Comparison of ENCODE assay signal across 1 cellular context in genomic region chr15:74889882-74890768, GRCh38.
TF ChIP-seq lines count a peak whose summit lies in the region.

Gene MPI, plus strand, starts transcription at chr15:74890042. Its CDS starts 32 bp downstream, at chr15:74890074.

TF ChIP-seq in HepG2, 621 proteins besides CTCF, POLR2A, EP300 and RAD21 (continued from another document and continues in another):
- TF ChIP-seq, protein P1, sequence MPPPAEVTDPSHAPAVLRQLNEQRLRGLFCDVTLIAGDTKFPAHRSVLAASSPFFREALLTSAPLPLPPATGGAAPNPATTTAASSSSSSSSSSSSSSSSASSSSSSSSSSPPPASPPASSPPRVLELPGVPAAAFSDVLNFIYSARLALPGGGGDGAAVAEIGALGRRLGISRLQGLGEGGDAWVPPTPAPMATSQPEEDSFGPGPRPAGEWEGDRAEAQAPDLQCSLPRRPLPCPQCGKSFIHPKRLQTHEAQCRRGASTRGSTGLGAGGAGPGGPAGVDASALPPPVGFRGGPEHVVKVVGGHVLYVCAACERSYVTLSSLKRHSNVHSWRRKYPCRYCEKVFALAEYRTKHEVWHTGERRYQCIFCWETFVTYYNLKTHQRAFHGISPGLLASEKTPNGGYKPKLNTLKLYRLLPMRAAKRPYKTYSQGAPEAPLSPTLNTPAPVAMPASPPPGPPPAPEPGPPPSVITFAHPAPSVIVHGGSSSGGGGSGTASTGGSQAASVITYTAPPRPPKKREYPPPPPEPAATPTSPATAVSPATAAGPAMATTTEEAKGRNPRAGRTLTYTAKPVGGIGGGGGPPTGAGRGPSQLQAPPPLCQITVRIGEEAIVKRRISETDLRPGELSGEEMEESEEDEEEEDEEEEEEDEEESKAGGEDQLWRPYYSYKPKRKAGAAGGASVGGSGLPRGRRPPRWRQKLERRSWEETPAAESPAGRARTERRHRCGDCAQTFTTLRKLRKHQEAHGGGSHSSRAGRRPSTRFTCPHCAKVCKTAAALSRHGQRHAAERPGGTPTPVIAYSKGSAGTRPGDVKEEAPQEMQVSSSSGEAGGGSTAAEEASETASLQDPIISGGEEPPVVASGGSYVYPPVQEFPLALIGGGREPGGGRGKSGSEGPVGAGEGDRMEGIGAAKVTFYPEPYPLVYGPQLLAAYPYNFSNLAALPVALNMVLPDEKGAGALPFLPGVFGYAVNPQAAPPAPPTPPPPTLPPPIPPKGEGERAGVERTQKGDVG (CRISPR knock-in tag; IDR thresholded peaks at IDR 0.05; ENCODE audit: borderline replicate concordance): no peak
- TF ChIP-seq ZSCAN20 (CRISPR knock-in tag; IDR thresholded peaks at IDR 0.05; ENCODE audit: borderline replicate concordance) (no peak), ZNF83 (CRISPR knock-in tag; IDR thresholded peaks at IDR 0.05; ENCODE audit: borderline replicate concordance) (no peak), KMT2A (CRISPR knock-in tag; IDR thresholded peaks at IDR 0.05) (peak; percentile 74), CREB1 (IDR thresholded peaks at IDR 0.05) (peak; percentile 74), CREB1 (CRISPR knock-in tag; IDR thresholded peaks at IDR 0.05) (peak; percentile 93), ZBTB44 (CRISPR knock-in tag; IDR thresholded peaks at IDR 0.05) (peak; percentile 26; the same call in 1 of the 2 replicates), ATF7-NPFF (CRISPR knock-in tag; IDR thresholded peaks at IDR 0.05; ENCODE audit: low read depth) (no peak), WIZ (CRISPR knock-in tag; IDR thresholded peaks at IDR 0.05) (no peak), MED8 (CRISPR knock-in tag; IDR thresholded peaks at IDR 0.05; ENCODE audit: insufficient replicate concordance) (peak; percentile 82), TCF7L2 (IDR thresholded peaks at IDR 0.05; ENCODE audit: low read depth, low read length) (no peak), KLF13 (CRISPR knock-in tag; IDR thresholded peaks at IDR 0.05) (no peak), NAIF1 (CRISPR knock-in tag; IDR thresholded peaks at IDR 0.05; ENCODE audit: borderline replicate concordance) (no peak), RARG (CRISPR knock-in tag; IDR thresholded peaks at IDR 0.05; ENCODE audit: low read depth) (no peak), ZNF33B (CRISPR knock-in tag; IDR thresholded peaks at IDR 0.05) (no peak), SMAD3 (CRISPR knock-in tag; IDR thresholded peaks at IDR 0.05) (peak; percentile 89), SOX13 (IDR thresholded peaks at IDR 0.05) (no peak), SOX13 (CRISPR knock-in tag; conservative IDR thresholded peaks at IDR 0.05 in 1 of 2, IDR thresholded peaks at IDR 0.05 in 1 of 2) (peak in 1 of 2 experiments; percentile 16; a peak in 1 of 4 replicates), REL (CRISPR knock-in tag; conservative IDR thresholded peaks at IDR 0.05) (no peak), MEIS1 (CRISPR knock-in tag; IDR thresholded peaks at IDR 0.05; ENCODE audit: borderline replicate concordance) (peak; percentile 79; the same call in 1 of the 2 replicates), ZNF619 (CRISPR knock-in tag; IDR thresholded peaks at IDR 0.05) (no peak), SALL1 (CRISPR knock-in tag; IDR thresholded peaks at IDR 0.05) (peak; percentile 81; the same call in 1 of the 2 replicates), ZNF20 (CRISPR knock-in tag; IDR thresholded peaks at IDR 0.05) (no peak), HHEX (CRISPR knock-in tag; IDR thresholded peaks at IDR 0.05) (no peak), HNRNPH1 (optimal IDR thresholded peaks at IDR 0.05; ENCODE audit: low read depth, low read length) (no peak), ZNF670 (CRISPR knock-in tag; IDR thresholded peaks at IDR 0.05; ENCODE audit: borderline replicate concordance) (peak; percentile 94), KDM2A (CRISPR knock-in tag; IDR thresholded peaks at IDR 0.05; ENCODE audit: borderline replicate concordance, low read depth) (peak; percentile 92), ZEB1 (IDR thresholded peaks at IDR 0.05; ENCODE audit: insufficient replicate concordance, low read depth) (no peak), PBX2 (CRISPR knock-in tag; IDR thresholded peaks at IDR 0.05) (no peak), ELF4 (CRISPR knock-in tag; IDR thresholded peaks at IDR 0.05; ENCODE audit: borderline replicate concordance) (0 out of 2 replicates have a peak, but pooled peaks have one; percentile 57), SMYD3 (CRISPR knock-in tag; IDR thresholded peaks at IDR 0.05) (no peak), HES4 (CRISPR knock-in tag; IDR thresholded peaks at IDR 0.05; ENCODE audit: borderline replicate concordance) (no peak; the same call in 1 of the 2 replicates), ZNF510 (CRISPR knock-in tag; IDR thresholded peaks at IDR 0.05; ENCODE audit: low read depth) (no peak; the same call in 1 of the 2 replicates), ZNF280B (CRISPR knock-in tag; IDR thresholded peaks at IDR 0.05; ENCODE audit: borderline replicate concordance) (peak; percentile 54), ZNF570 (CRISPR knock-in tag; IDR thresholded peaks at IDR 0.05; ENCODE audit: borderline replicate concordance) (no peak), FOXA1 (IDR thresholded peaks at IDR 0.05) (no peak), FOXA1 (CRISPR knock-in tag; IDR thresholded peaks at IDR 0.05) (no peak), ZNF235 (CRISPR knock-in tag; IDR thresholded peaks at IDR 0.05; ENCODE audit: borderline replicate concordance) (no peak), ZNF550 (CRISPR knock-in tag; IDR thresholded peaks at IDR 0.05; ENCODE audit: borderline replicate concordance) (no peak), PAX8 (CRISPR knock-in tag; IDR thresholded peaks at IDR 0.05; ENCODE audit: borderline replicate concordance) (no peak), ZNF263 (CRISPR knock-in tag; IDR thresholded peaks at IDR 0.05) (peak; percentile 63; the same call in 1 of the 2 replicates), NFIB (CRISPR knock-in tag; IDR thresholded peaks at IDR 0.05; ENCODE audit: borderline replicate concordance) (no peak), ZNF432 (CRISPR knock-in tag; IDR thresholded peaks at IDR 0.05; ENCODE audit: borderline replicate concordance) (no peak)
- TF ChIP-seq, protein P2, sequence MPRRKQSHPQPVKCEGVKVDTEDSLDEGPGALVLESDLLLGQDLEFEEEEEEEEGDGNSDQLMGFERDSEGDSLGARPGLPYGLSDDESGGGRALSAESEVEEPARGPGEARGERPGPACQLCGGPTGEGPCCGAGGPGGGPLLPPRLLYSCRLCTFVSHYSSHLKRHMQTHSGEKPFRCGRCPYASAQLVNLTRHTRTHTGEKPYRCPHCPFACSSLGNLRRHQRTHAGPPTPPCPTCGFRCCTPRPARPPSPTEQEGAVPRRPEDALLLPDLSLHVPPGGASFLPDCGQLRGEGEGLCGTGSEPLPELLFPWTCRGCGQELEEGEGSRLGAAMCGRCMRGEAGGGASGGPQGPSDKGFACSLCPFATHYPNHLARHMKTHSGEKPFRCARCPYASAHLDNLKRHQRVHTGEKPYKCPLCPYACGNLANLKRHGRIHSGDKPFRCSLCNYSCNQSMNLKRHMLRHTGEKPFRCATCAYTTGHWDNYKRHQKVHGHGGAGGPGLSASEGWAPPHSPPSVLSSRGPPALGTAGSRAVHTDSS (CRISPR knock-in tag; conservative IDR thresholded peaks at IDR 0.05): 0 out of 2 replicates have a peak, but pooled peaks have one; percentile 92
- TF ChIP-seq, protein P3, sequence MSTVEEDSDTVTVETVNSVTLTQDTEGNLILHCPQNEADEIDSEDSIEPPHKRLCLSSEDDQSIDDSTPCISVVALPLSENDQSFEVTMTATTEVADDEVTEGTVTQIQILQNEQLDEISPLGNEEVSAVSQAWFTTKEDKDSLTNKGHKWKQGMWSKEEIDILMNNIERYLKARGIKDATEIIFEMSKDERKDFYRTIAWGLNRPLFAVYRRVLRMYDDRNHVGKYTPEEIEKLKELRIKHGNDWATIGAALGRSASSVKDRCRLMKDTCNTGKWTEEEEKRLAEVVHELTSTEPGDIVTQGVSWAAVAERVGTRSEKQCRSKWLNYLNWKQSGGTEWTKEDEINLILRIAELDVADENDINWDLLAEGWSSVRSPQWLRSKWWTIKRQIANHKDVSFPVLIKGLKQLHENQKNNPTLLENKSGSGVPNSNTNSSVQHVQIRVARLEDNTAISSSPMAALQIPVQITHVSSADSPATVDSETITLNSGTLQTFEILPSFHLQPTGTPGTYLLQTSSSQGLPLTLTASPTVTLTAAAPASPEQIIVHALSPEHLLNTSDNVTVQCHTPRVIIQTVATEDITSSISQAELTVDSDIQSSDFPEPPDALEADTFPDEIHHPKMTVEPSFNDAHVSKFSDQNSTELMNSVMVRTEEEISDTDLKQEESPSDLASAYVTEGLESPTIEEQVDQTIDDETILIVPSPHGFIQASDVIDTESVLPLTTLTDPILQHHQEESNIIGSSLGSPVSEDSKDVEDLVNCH (CRISPR knock-in tag; IDR thresholded peaks at IDR 0.05): 0 out of 2 replicates have a peak, but pooled peaks have one; percentile 71
- TF ChIP-seq, protein P4, sequence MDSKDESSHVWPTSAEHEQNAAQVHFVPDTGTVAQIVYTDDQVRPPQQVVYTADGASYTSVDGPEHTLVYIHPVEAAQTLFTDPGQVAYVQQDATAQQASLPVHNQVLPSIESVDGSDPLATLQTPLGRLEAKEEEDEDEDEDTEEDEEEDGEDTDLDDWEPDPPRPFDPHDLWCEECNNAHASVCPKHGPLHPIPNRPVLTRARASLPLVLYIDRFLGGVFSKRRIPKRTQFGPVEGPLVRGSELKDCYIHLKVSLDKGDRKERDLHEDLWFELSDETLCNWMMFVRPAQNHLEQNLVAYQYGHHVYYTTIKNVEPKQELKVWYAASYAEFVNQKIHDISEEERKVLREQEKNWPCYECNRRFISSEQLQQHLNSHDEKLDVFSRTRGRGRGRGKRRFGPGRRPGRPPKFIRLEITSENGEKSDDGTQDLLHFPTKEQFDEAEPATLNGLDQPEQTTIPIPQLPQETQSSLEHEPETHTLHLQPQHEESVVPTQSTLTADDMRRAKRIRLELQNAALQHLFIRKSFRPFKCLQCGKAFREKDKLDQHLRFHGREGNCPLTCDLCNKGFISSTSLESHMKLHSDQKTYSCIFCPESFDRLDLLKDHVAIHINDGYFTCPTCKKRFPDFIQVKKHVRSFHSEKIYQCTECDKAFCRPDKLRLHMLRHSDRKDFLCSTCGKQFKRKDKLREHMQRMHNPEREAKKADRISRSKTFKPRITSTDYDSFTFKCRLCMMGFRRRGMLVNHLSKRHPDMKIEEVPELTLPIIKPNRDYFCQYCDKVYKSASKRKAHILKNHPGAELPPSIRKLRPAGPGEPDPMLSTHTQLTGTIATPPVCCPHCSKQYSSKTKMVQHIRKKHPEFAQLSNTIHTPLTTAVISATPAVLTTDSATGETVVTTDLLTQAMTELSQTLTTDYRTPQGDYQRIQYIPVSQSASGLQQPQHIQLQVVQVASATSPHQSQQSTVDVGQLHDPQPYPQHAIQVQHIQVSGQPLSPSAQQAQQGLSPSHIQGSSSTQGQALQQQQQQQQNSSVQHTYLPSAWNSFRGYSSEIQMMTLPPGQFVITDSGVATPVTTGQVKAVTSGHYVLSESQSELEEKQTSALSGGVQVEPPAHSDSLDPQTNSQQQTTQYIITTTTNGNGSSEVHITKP (CRISPR knock-in tag; IDR thresholded peaks at IDR 0.05; ENCODE audit: low read depth): peak; percentile 39; the same call in 1 of the 2 replicates
- TF ChIP-seq, protein P5, sequence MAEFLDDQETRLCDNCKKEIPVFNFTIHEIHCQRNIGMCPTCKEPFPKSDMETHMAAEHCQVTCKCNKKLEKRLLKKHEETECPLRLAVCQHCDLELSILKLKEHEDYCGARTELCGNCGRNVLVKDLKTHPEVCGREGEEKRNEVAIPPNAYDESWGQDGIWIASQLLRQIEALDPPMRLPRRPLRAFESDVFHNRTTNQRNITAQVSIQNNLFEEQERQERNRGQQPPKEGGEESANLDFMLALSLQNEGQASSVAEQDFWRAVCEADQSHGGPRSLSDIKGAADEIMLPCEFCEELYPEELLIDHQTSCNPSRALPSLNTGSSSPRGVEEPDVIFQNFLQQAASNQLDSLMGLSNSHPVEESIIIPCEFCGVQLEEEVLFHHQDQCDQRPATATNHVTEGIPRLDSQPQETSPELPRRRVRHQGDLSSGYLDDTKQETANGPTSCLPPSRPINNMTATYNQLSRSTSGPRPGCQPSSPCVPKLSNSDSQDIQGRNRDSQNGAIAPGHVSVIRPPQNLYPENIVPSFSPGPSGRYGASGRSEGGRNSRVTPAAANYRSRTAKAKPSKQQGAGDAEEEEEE (CRISPR knock-in tag; IDR thresholded peaks at IDR 0.05; ENCODE audit: borderline replicate concordance): no peak; the same call in 1 of the 2 replicates
